Comparison of ENCODE assay signal across 13 cellular contexts in the genomic region with DNA sequence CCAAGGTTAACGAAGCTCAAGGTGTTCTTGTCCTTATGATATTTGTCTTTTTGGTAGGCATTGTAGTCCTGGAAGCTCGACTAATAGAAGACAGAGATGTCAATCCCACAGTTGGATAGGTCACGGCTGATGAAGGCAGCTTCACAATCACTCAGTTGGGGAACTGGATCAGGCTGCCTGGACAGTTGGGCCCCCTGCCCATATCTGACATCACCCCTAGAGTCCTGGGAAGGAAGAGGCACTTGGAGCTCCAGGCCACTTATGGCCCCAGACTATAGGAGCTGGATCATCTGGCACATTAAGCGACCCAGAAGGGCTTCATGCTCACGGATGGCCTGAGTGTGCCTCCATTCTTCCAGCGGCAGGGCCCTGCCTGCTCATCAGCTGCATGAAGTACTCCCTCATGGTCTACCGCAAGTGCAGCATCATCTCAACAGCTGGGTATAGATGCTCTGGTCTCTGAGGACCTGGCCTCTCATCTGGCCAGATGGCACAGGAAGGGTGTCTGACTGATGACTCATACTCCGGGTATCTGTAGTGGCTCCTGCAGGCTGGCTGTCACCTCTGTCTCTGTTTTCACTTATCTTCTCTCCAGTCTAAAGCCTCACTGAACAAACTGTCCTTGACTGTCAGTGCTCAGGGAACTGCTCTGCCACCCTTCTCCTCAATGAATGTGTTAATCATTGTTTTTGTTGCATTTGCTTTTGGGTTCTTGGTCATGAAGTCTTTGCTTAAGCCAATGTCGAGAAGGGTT. TPM values are rescaled to one million over a fixed set of nuclear protein-coding genes. Genes with fewer than 3 reads are reported as not detected.
DNase-seq lines count a peak whose midpoint lies in the region; ATAC-seq and TF ChIP-seq lines count a peak whose summit lies in the region.
"Had no signal": no experiment of that assay in that cellular context is flagged by ENCODE, and none has a peak within 500 bp of the region (broad histone marks: within the 10 kb centered on the region; RNA-seq: fewer than 3 reads in every experiment).

No MANE protein-coding gene starts in this region.

- no peaks in the 10 kb centered on the region for H3K79me1 ChIP-seq in neuronal stem cell (ENCODE audit: low read depth, low read length)

- CTCF ChIA-PET in activated CD4-positive, alpha-beta T cell treated with anti-CD3 and anti-CD28 coated beads for 36 hours (lab: Charles Lee), result no interaction called here

- no peaks in the 10 kb centered on the region for H4K20me1 ChIP-seq in osteoblast (ENCODE audit: insufficient read depth, low read length)

- intact Hi-C loops in activated CD4-positive, alpha-beta T cell treated with anti-CD3 and anti-CD28 coated beads for 36 hours (cut with DNase I, micrococcal nuclease), result no loop called here
- intact Hi-C loops in activated CD4-positive, alpha-beta T cell treated with anti-CD3 and anti-CD28 coated beads, Interleukin-2, amount 10 ng/mL, durations not matched to agents 24 days and 14 days (cut with micrococcal nuclease), result no loop called here

- H3K9me3 ChIP-seq in neuronal stem cell (replicated peaks in 1 of 2; ENCODE audit: control insufficient read depth in 2 of 2, insufficient read depth in 1 of 2, low read depth in 1 of 2, low read length in 2 of 2) (no peaks in the 10 kb centered on the region), osteoblast (ENCODE audit: low read depth, low read length) (no peaks in the 10 kb centered on the region)
- H3K9me3 ChIP-seq: SJSA1 had no signal

- H3K4me1 Mint-ChIP-seq in activated CD4-positive, alpha-beta T cell treated with anti-CD3 and anti-CD28 coated beads for 36 hours, result peaks cover 2% of the 10 kb centered on the region
- H3K4me1 Mint-ChIP-seq in activated CD4-positive, alpha-beta T cell treated with anti-CD3 and anti-CD28 coated beads, Interleukin-2, amount 10 ng/mL, durations not matched to agents 24 days and 14 days, result peaks cover 4% of the 10 kb centered on the region

- peaks cover 6% of the 10 kb centered on the region for H3K27me3 Mint-ChIP-seq in activated CD4-positive, alpha-beta T cell treated with anti-CD3 and anti-CD28 coated beads for 36 hours
- peaks cover 25% of the 10 kb centered on the region for H3K27me3 Mint-ChIP-seq in activated CD4-positive, alpha-beta T cell treated with anti-CD3 and anti-CD28 coated beads, Interleukin-2, amount 10 ng/mL, durations not matched to agents 24 days and 14 days

- no peak overlapping the region for H4K91ac ChIP-seq in neuronal stem cell (ENCODE audit: low read depth, low read length, poor library complexity)

- H3K27ac Mint-ChIP-seq in activated CD4-positive, alpha-beta T cell treated with anti-CD3 and anti-CD28 coated beads for 36 hours, result no peak overlapping the region
- no peak overlapping the region for H3K27ac Mint-ChIP-seq in activated CD4-positive, alpha-beta T cell treated with anti-CD3 and anti-CD28 coated beads, Interleukin-2, amount 10 ng/mL, durations not matched to agents 24 days and 14 days

- H4K8ac ChIP-seq in neuronal stem cell (ENCODE audit: low read depth, low read length), result no peak overlapping the region

- H3K4me1 ChIP-seq in neuronal stem cell (ENCODE audit: control insufficient read depth in 2 of 2, insufficient read depth in 1 of 2, low read depth in 1 of 2, low read length in 2 of 2), result no peaks in the 10 kb centered on the region
- no peaks in the 10 kb centered on the region for H3K4me1 ChIP-seq in osteoblast (ENCODE audit: insufficient read depth, low read length)
- H3K4me1 ChIP-seq: SJSA1 had no signal

- no peak overlapping the region for H3K18ac ChIP-seq in neuronal stem cell (ENCODE audit: low read length)

- H3K27ac ChIP-seq in neuronal stem cell (replicated peaks; ENCODE audit: low read length) (no peak overlapping the region), osteoblast (ENCODE audit: low read depth, low read length) (no peak overlapping the region)
- H3K27ac ChIP-seq: SJSA1 had no signal

- H2BK5ac ChIP-seq in neuronal stem cell (ENCODE audit: low read length), result no peak overlapping the region

- no peak overlapping the region for H3K23ac ChIP-seq in neuronal stem cell (ENCODE audit: low read depth, low read length, poor library complexity)

- no peak overlapping the region for H2BK12ac ChIP-seq in neuronal stem cell (ENCODE audit: low read length)

- H3K36me3 Mint-ChIP-seq in activated CD4-positive, alpha-beta T cell treated with anti-CD3 and anti-CD28 coated beads for 36 hours (ENCODE audit: low read depth), result no peaks in the 10 kb centered on the region
- H3K36me3 Mint-ChIP-seq in activated CD4-positive, alpha-beta T cell treated with anti-CD3 and anti-CD28 coated beads, Interleukin-2, amount 10 ng/mL, durations not matched to agents 24 days and 14 days (ENCODE audit: low read depth), result no peaks in the 10 kb centered on the region

- H3K4ac ChIP-seq in neuronal stem cell (ENCODE audit: low read length), result no peak overlapping the region

- POLR2A ChIA-PET in activated CD4-positive, alpha-beta T cell treated with anti-CD3 and anti-CD28 coated beads for 36 hours (lab: Charles Lee), result no interaction called here

- H2AFZ ChIP-seq in neuronal stem cell (ENCODE audit: low read length) (no peak overlapping the region), osteoblast (ENCODE audit: low read length) (no peak overlapping the region)

- H3K9ac ChIP-seq in neuronal stem cell (ENCODE audit: low read depth, low read length, poor library complexity), result peak overlapping the region; percentile 17

- no peak overlapping the region for H3K4me3 Mint-ChIP-seq in activated CD4-positive, alpha-beta T cell treated with anti-CD3 and anti-CD28 coated beads for 36 hours
- no peak overlapping the region for H3K4me3 Mint-ChIP-seq in activated CD4-positive, alpha-beta T cell treated with anti-CD3 and anti-CD28 coated beads, Interleukin-2, amount 10 ng/mL, durations not matched to agents 24 days and 14 days

- no peak overlapping the region for H3K14ac ChIP-seq in neuronal stem cell (ENCODE audit: low read length)

- no CpG with 5 or more reads among the region's 9 CpGs for WGBS in neuronal stem cell (ENCODE audit: extremely low coverage in 2 of 2, insufficient read length in 2 of 2, insufficient replicate concordance in 1 of 2), 2 donors

- no peak for DNase-seq in activated CD4-positive, alpha-beta T cell treated with anti-CD3 and anti-CD28 coated beads for 36 hours
- no peak for DNase-seq in activated CD4-positive, alpha-beta T cell treated with anti-CD3 and anti-CD28 coated beads, Interleukin-2, amount 10 ng/mL, durations not matched to agents 24 days and 14 days
- DNase-seq in SHP77 (lab: John Stamatoyannopoulos, UW) (peak; percentile 69 to 83), neuronal stem cell (ENCODE audit: low spot score) (no peak), retina (no peak), NCI-H128 (lab: John Stamatoyannopoulos, UW; ENCODE audit: unreplicated experiment) (no peak), osteoblast (ENCODE audit: insufficient read length, low spot score, missing footprints) (no peak)
- DNase-seq: activated T-cell treated with anti-CD3 and anti-CD28 coated beads, Interleukin-2, amount 50 U/mL, for 48 hours; small intestine had no signal

- H3K36me3 ChIP-seq in neuronal stem cell (replicated peaks in 1 of 2; ENCODE audit: control insufficient read depth in 2 of 2, insufficient read depth in 2 of 2, low read length in 2 of 2) (no peaks in the 10 kb centered on the region), osteoblast (ENCODE audit: insufficient read depth, low read length) (no peaks in the 10 kb centered on the region)
- H3K36me3 ChIP-seq: SJSA1 had no signal

- no peak overlapping the region for H2BK120ac ChIP-seq in neuronal stem cell (ENCODE audit: low read depth, low read length)

- H3K4me2 ChIP-seq in neuronal stem cell (ENCODE audit: insufficient read depth, low read length, poor library complexity, severe bottlenecking), result no peak overlapping the region
- no peak overlapping the region for H3K4me2 ChIP-seq in osteoblast (ENCODE audit: insufficient read depth, low read length)

- no peak overlapping the region for H2AK5ac ChIP-seq in neuronal stem cell (ENCODE audit: low read depth, low read length)

- ATAC-seq in activated CD4-positive, alpha-beta T cell treated with anti-CD3 and anti-CD28 coated beads for 36 hours, result peak; percentile 63
- ATAC-seq in HG03196 (IDR thresholded peaks at IDR 0.05; ENCODE audit: unreplicated experiment), result peak; percentile 89

- no peak overlapping the region for H2BK15ac ChIP-seq in neuronal stem cell (ENCODE audit: low read length)

- H3K27me3 ChIP-seq in neuronal stem cell (ENCODE audit: control insufficient read depth in 3 of 3, insufficient read depth in 3 of 3, low read depth in 1 of 3, low read length in 3 of 3) (peaks cover 0 to 9% (median 0%) of the 10 kb centered on the region in 3 experiments), osteoblast (ENCODE audit: insufficient read depth, low read length) (peaks cover 4% of the 10 kb centered on the region)
- H3K27me3 ChIP-seq: SJSA1 had no signal

- no peaks in the 10 kb centered on the region for H3K79me2 ChIP-seq in osteoblast (ENCODE audit: insufficient read depth, low read length)

- H3K4me3 ChIP-seq in neuronal stem cell (ENCODE audit: low read length in 2 of 2) (no peak overlapping the region), osteoblast (ENCODE audit: insufficient read depth, low read length) (no peak overlapping the region)
- H3K4me3 ChIP-seq: SJSA1 had no signal

- no peaks in the 10 kb centered on the region for H3K9me3 Mint-ChIP-seq in activated CD4-positive, alpha-beta T cell treated with anti-CD3 and anti-CD28 coated beads for 36 hours (ENCODE audit: low read depth)
- no peaks in the 10 kb centered on the region for H3K9me3 Mint-ChIP-seq in activated CD4-positive, alpha-beta T cell treated with anti-CD3 and anti-CD28 coated beads, Interleukin-2, amount 10 ng/mL, durations not matched to agents 24 days and 14 days

- TF ChIP-seq CTCF in osteoblast (IDR thresholded peaks at IDR 0.05; ENCODE audit: extremely low read depth, low read depth, low read length), result no peak

RNA-seq across cellular contexts. Expression of a gene that starts 29.2 kb away (rescaled TPM):
- 100 to 1,000 TPM; 129 to 165 TPM for total RNA-seq in activated CD4-positive, alpha-beta T cell treated with anti-CD3 and anti-CD28 coated beads for 36 hours
- 157 and 162 TPM in 2 replicates for total RNA-seq in activated CD4-positive, alpha-beta T cell treated with anti-CD3 and anti-CD28 coated beads, Interleukin-2, amount 10 ng/mL, durations not matched to agents 24 days and 14 days
- polyA plus RNA-seq in neuronal stem cell (2013, experiment 1 of 2), result 40.1 TPM
- 38.6 TPM for polyA plus RNA-seq in neuronal stem cell (2013, experiment 2 of 2)
- 89.4 and 108 TPM in 2 replicates for total RNA-seq in osteoblast

RNA-seq across cellular contexts. Expression of a gene that starts 47.4 kb away (rescaled TPM):
- under 1 TPM; 0.07 to 0.09 TPM for total RNA-seq in activated CD4-positive, alpha-beta T cell treated with anti-CD3 and anti-CD28 coated beads for 36 hours
- 0.16 and 0.31 TPM in 2 replicates for total RNA-seq in activated CD4-positive, alpha-beta T cell treated with anti-CD3 and anti-CD28 coated beads, Interleukin-2, amount 10 ng/mL, durations not matched to agents 24 days and 14 days
- 0.01 TPM for polyA plus RNA-seq in neuronal stem cell (2013, experiment 1 of 2)
- polyA plus RNA-seq in neuronal stem cell (2013, experiment 2 of 2), result 0.01 TPM
- under 0.01 TPM in 2 replicates for total RNA-seq in osteoblast
- total RNA-seq: kidney epithelial cell had no signal
- polyA plus RNA-seq: AG04450 had no signal

RNA-seq across cellular contexts. Expression of a gene that starts 47.4 kb away (rescaled TPM):
- 10 to 100 TPM; 37.3 to 39.6 TPM for total RNA-seq in activated CD4-positive, alpha-beta T cell treated with anti-CD3 and anti-CD28 coated beads for 36 hours
- 56.7 and 62.1 TPM in 2 replicates for total RNA-seq in activated CD4-positive, alpha-beta T cell treated with anti-CD3 and anti-CD28 coated beads, Interleukin-2, amount 10 ng/mL, durations not matched to agents 24 days and 14 days
- 27.3 TPM for polyA plus RNA-seq in neuronal stem cell (2013, experiment 1 of 2)
- 26.7 TPM for polyA plus RNA-seq in neuronal stem cell (2013, experiment 2 of 2)
- 13.8 and 14.1 TPM in 2 replicates for total RNA-seq in osteoblast

Comparison
In these comparisons a context has a peak if more than half of its experiments do, and no peak if none do; other contexts are left out.
1. DNase-seq: peak in SHP77 (2 of 2); none in activated CD4-positive, alpha-beta T cell treated with anti-CD3 and anti-CD28 coated beads for 36 hours (single experiment), activated CD4-positive, alpha-beta T cell treated with anti-CD3 and anti-CD28 coated beads, Interleukin-2, amount 10 ng/mL, durations not matched to agents 24 days and 14 days (single experiment), neuronal stem cell (single experiment), retina (single experiment), NCI-H128 (single experiment) and osteoblast (single experiment).